ENCODE assay signal across 3 cellular contexts in genomic region chr11:106246495-106246894, GRCh38.
TF ChIP-seq lines count a peak whose summit lies in the region.

No MANE protein-coding gene starts in this region.

TF ChIP-seq in A549, 52 proteins besides CTCF, POLR2A, EP300 and RAD21:
- TF ChIP-seq MAX (IDR thresholded peaks at IDR 0.05) (no peak), ZFP36 (IDR thresholded peaks at IDR 0.05; ENCODE audit: borderline replicate concordance, partially characterized antibody) (peak; percentile 56)

TF ChIP-seq in HEK293, 187 proteins besides CTCF, POLR2A, EP300 and RAD21:
- TF ChIP-seq SETDB1 (IDR thresholded peaks at IDR 0.05; ENCODE audit: insufficient read length, low read length) (peak; percentile 85), ZNF114 (tag by site-specific recombination; IDR thresholded peaks at IDR 0.05) (no peak), TRIM28 (IDR thresholded peaks at IDR 0.05; ENCODE audit: borderline replicate concordance, low read length) (peak; percentile 79; the same call in 1 of the 2 replicates), ZNF585B (tag by site-specific recombination; IDR thresholded peaks at IDR 0.05) (peak; percentile 83)

TF ChIP-seq in K562, 482 proteins besides CTCF, POLR2A, EP300 and RAD21 (continued from another document):
- TF ChIP-seq TCFL5 (CRISPR knock-in tag; conservative IDR thresholded peaks at IDR 0.05), result no peak
